12 cellular contexts compared by ENCODE assay signal in genomic region chr16:9135797-9136196, GRCh38. TPM values are rescaled to one million over a fixed set of nuclear protein-coding genes. Genes with fewer than 3 reads are reported as not detected.
DNase-seq lines count a peak whose midpoint lies in the region; ATAC-seq and TF ChIP-seq lines count a peak whose summit lies in the region.
"Had no signal": no experiment of that assay in that cellular context is flagged by ENCODE, and none has a peak within 500 bp of the region (broad histone marks: within the 10 kb centered on the region; RNA-seq: fewer than 3 reads in every experiment).

No MANE protein-coding gene starts in this region.

- no peak overlapping the region for H3K4ac ChIP-seq in H9 (ENCODE audit: low read depth, low read length)

- intact Hi-C loops in activated CD4-positive, alpha-beta T cell treated with anti-CD3 and anti-CD28 coated beads for 36 hours (cut with DNase I, micrococcal nuclease), result loop anchor here (10.0 kb wide), 3 partner anchors 461 to 1369 kb away; partner anchors contain the start of genes ABAT (in 1 of the 2) and GRIN2A (in 1 of the 2)
- intact Hi-C loops in spleen (cut with DNase I; ENCODE audit: low total_unique reads), result loop anchor here (10.0 kb wide), 1 partner anchor 1049 kb away; the partner anchor contains the start of gene GRIN2A

- 40% methylated on average over 8 of the region's 8 CpGs for WGBS in SK-N-SH (ENCODE audit: low lambda C conversion rate)
- 10 to 25% (median 19%) methylated on average over 8 of the region's 8 CpGs for WGBS in spleen, 5 donors
- WGBS in H9 (ENCODE audit: extremely low coverage, insufficient read length, low lambda C conversion rate), result no CpG with 5 or more reads among the region's 8 CpGs

- POLR2A ChIA-PET in activated CD4-positive, alpha-beta T cell treated with anti-CD3 and anti-CD28 coated beads for 36 hours (lab: Charles Lee), result no interaction called here
- POLR2A ChIA-PET in SK-N-SH (lab: Yijun Ruan, JAX), result no interaction called here

- peak overlapping the region; percentile 27 to 29 for H3K27ac ChIP-seq in SK-N-SH (ENCODE audit: low read depth in 2 of 2, low read length in 1 of 2)
- H3K27ac ChIP-seq in spleen, result peak overlapping the region in 1 of 8 donors; percentile 2
- H3K27ac ChIP-seq in H9 (ENCODE audit: insufficient read length, low read depth, low read length), result no peak overlapping the region
- H3K27ac ChIP-seq: A549, psoas muscle had no signal

- no peak overlapping the region for H2BK20ac ChIP-seq in H9 (ENCODE audit: low read depth, low read length, poor library complexity, severe bottlenecking)

- no peak overlapping the region for H3K56ac ChIP-seq in H9 (ENCODE audit: insufficient read length, low read depth, low read length)

- H2BK5ac ChIP-seq in H9 (ENCODE audit: insufficient read length, low read length), result no peak overlapping the region

- no peaks in the 10 kb centered on the region for H3K9me3 Mint-ChIP-seq in activated CD4-positive, alpha-beta T cell treated with anti-CD3 and anti-CD28 coated beads for 36 hours (ENCODE audit: low read depth)
- H3K9me3 Mint-ChIP-seq in H9, result peaks cover 2% of the 10 kb centered on the region in 2 experiments; a peak in 2 of 5 replicates

- no peak overlapping the region for H4K8ac ChIP-seq in H9 (replicated peaks; ENCODE audit: insufficient read length, low read depth, low read length)

- TF ChIP-seq CTCF in SK-N-SH (IDR thresholded peaks at IDR 0.05) (no peak), spleen (IDR thresholded peaks at IDR 0.05 in 8 of 11, conservative IDR thresholded peaks at IDR 0.05 in 3 of 11) (no peak), H9 (conservative IDR thresholded peaks at IDR 0.05) (no peak)

- no peaks in the 10 kb centered on the region for H3K9me2 ChIP-seq in SK-N-SH

- DNase-seq in activated CD4-positive, alpha-beta T cell treated with anti-CD3 and anti-CD28 coated beads for 36 hours, result peak; percentile 30
- no peak for DNase-seq in activated CD4-positive, alpha-beta T cell treated with anti-CD3 and anti-CD28 coated beads for 1 hour
- DNase-seq in SK-N-SH (no peak), spleen (peak; percentile 76), OCI-M2 (lab: John Stamatoyannopoulos, UW; ENCODE audit: unreplicated experiment) (no peak), NCI-H524 (lab: John Stamatoyannopoulos, UW) (no peak), H9 (no peak)
- DNase-seq: hippocampal formation, NCI-H2029 treated with DMSO at 0.1 percent for 48 hours had no signal

- H3K79me1 ChIP-seq in H9 (ENCODE audit: insufficient read depth, low read depth, low read length, poor library complexity, severe bottlenecking), result no peaks in the 10 kb centered on the region

- H3K36me3 Mint-ChIP-seq in activated CD4-positive, alpha-beta T cell treated with anti-CD3 and anti-CD28 coated beads for 36 hours (ENCODE audit: low read depth), result peaks cover 1% of the 10 kb centered on the region
- H3K36me3 Mint-ChIP-seq in H9 (ENCODE audit: insufficient read depth in 1 of 3, low read depth in 3 of 3), result peaks cover 2 to 4% (median 3%) of the 10 kb centered on the region in 3 experiments; a peak in 5 of 7 replicates

- TF ChIP-seq EP300 in SK-N-SH (IDR thresholded peaks at IDR 0.05; ENCODE audit: borderline replicate concordance in 1 of 2, low read depth in 1 of 2, low read length in 1 of 2), result no peak; a peak in 1 of 4 replicates

- no peak overlapping the region for H3T11ph ChIP-seq in H9 (ENCODE audit: low read length)

- H4K20me1 ChIP-seq in SK-N-SH (ENCODE audit: insufficient read depth), result peaks cover 19% of the 10 kb centered on the region
- H4K20me1 ChIP-seq in H9 (ENCODE audit: control insufficient read depth, insufficient read depth, insufficient read length), result no peaks in the 10 kb centered on the region

- no peak overlapping the region for H3K27ac Mint-ChIP-seq in activated CD4-positive, alpha-beta T cell treated with anti-CD3 and anti-CD28 coated beads for 36 hours
- peak overlapping the region in 1 of 3 experiments; percentile 56; a peak in 1 of 7 replicates for H3K27ac Mint-ChIP-seq in H9

- no peak for TF ChIP-seq POLR2A in spleen (IDR thresholded peaks at IDR 0.05)

- no peak overlapping the region for H3K4me3 ChIP-seq in SK-N-SH (ENCODE audit: low read depth in 2 of 2, low read length in 1 of 2)
- no peak overlapping the region for H3K4me3 ChIP-seq in spleen
- H3K4me3 ChIP-seq: A549, psoas muscle had no signal

- H3K18ac ChIP-seq in H9 (ENCODE audit: insufficient read length, low read depth, low read length), result no peak overlapping the region

- ATAC-seq in activated CD4-positive, alpha-beta T cell treated with anti-CD3 and anti-CD28 coated beads for 36 hours, result no peak
- ATAC-seq in HG03060 (IDR thresholded peaks at IDR 0.05; ENCODE audit: low read depth, unreplicated experiment), result peak; percentile 64
- ATAC-seq: A549 had no signal

- H2BK12ac ChIP-seq in H9 (ENCODE audit: insufficient read length, low read depth, low read length), result no peak overlapping the region

- no peak overlapping the region for H4K91ac ChIP-seq in H9 (ENCODE audit: insufficient read length, low read depth, low read length)

- no peak overlapping the region for H2BK15ac ChIP-seq in H9 (ENCODE audit: low read depth, low read length)

- H3K4me2 ChIP-seq in SK-N-SH (no peak overlapping the region), H9 (ENCODE audit: insufficient read depth, insufficient read length, low read length) (no peak overlapping the region)
- H3K4me2 ChIP-seq: A549 had no signal

- no peak overlapping the region for H3K23ac ChIP-seq in H9 (ENCODE audit: insufficient read length, low read depth, low read length)

- CTCF ChIA-PET in activated CD4-positive, alpha-beta T cell treated with anti-CD3 and anti-CD28 coated beads for 36 hours (lab: Charles Lee), result interaction anchor here (0.6 to 2.7 kb wide), 6 partner anchors 10 to 261 kb away, joined by 3 to 27 read pairs (median 4); no protein-coding TSS in a partner anchor
- CTCF ChIA-PET in SK-N-SH (lab: Yijun Ruan, JAX), result interaction anchor here (0.7 to 3.3 kb wide), 9 partner anchors 10 to 342 kb away, joined by 3 to 27 read pairs (median 6); no protein-coding TSS in a partner anchor

- no peaks in the 10 kb centered on the region for H3K27me3 Mint-ChIP-seq in activated CD4-positive, alpha-beta T cell treated with anti-CD3 and anti-CD28 coated beads for 36 hours
- peaks cover 13% of the 10 kb centered on the region for H3K27me3 Mint-ChIP-seq in H9 (ENCODE audit: low read depth)

- H3K36me3 ChIP-seq in SK-N-SH (replicated peaks in 1 of 2; ENCODE audit: control insufficient read depth in 1 of 2, insufficient read depth in 2 of 2, low read length in 1 of 2) (peaks cover 0 to 3% of the 10 kb centered on the region in 2 experiments), spleen (no peaks in the 10 kb centered on the region)

- H2AK5ac ChIP-seq in H9 (ENCODE audit: insufficient read length, low read length), result no peak overlapping the region

- H3K9me3 ChIP-seq in SK-N-SH (no peaks in the 10 kb centered on the region), spleen (no peaks in the 10 kb centered on the region), H9 (ENCODE audit: control insufficient read depth, low read depth, low read length) (no peaks in the 10 kb centered on the region)
- H3K9me3 ChIP-seq: A549, psoas muscle had no signal

- H3K4me1 ChIP-seq in SK-N-SH (ENCODE audit: control insufficient read depth in 1 of 2, insufficient read depth in 2 of 2, low read depth in 1 of 2, low read length in 1 of 2) (peaks cover 0 to 10% of the 10 kb centered on the region in 2 experiments; a peak in 2 of 4 replicates), spleen (peaks cover 8 to 50% (median 26%) of the 10 kb centered on the region in 6 donors), H9 (ENCODE audit: insufficient read depth, low read length) (no peaks in the 10 kb centered on the region; the same call in 1 of the 2 replicates)
- H3K4me1 ChIP-seq: psoas muscle had no signal

- no peaks in the 10 kb centered on the region for H3K27me3 ChIP-seq in SK-N-SH (ENCODE audit: insufficient read depth)
- H3K27me3 ChIP-seq in spleen (replicated peaks in 1 of 7), result no peaks in the 10 kb centered on the region
- no peaks in the 10 kb centered on the region for H3K27me3 ChIP-seq in H9 (ENCODE audit: insufficient read depth, low read length)

- no peaks in the 10 kb centered on the region for H3K23me2 ChIP-seq in H9 (ENCODE audit: insufficient read length, low read depth, low read length, poor library complexity, severe bottlenecking)

- H3K14ac ChIP-seq in H9 (ENCODE audit: insufficient read depth, low read length), result no peak overlapping the region

- peaks cover 22% of the 10 kb centered on the region for H3K79me2 ChIP-seq in SK-N-SH (ENCODE audit: insufficient read depth)
- H3K79me2 ChIP-seq in H9 (ENCODE audit: insufficient read depth, low read length), result no peaks in the 10 kb centered on the region

- peaks cover 23% of the 10 kb centered on the region for H3K4me1 Mint-ChIP-seq in activated CD4-positive, alpha-beta T cell treated with anti-CD3 and anti-CD28 coated beads for 36 hours
- peaks cover 11 to 12% of the 10 kb centered on the region in 2 experiments for H3K4me1 Mint-ChIP-seq in H9

- H3K9ac ChIP-seq in SK-N-SH (no peak overlapping the region), H9 (ENCODE audit: extremely low read depth, insufficient read length, low read length) (no peak overlapping the region)

- no peak overlapping the region for H3K4me3 Mint-ChIP-seq in activated CD4-positive, alpha-beta T cell treated with anti-CD3 and anti-CD28 coated beads for 36 hours
- no peak overlapping the region for H3K4me3 Mint-ChIP-seq in H9

- TF ChIP-seq RAD21 in SK-N-SH (IDR thresholded peaks at IDR 0.05; ENCODE audit: low read length), result no peak

- no peak overlapping the region for H2AFZ ChIP-seq in SK-N-SH (ENCODE audit: low read depth)
- H2AFZ ChIP-seq in H9 (ENCODE audit: low read length), result no peak overlapping the region

- no peak overlapping the region for H4K5ac ChIP-seq in H9 (ENCODE audit: insufficient read length, low read depth, low read length)

- H2BK120ac ChIP-seq in H9 (ENCODE audit: low read depth, low read length, poor library complexity, severe bottlenecking), result no peak overlapping the region

- H3F3A ChIP-seq in SK-N-SH (replicated peaks; ENCODE audit: insufficient read depth), result no peaks in the 10 kb centered on the region

RNA-seq across cellular contexts. Expression of gene HAPSTR1, which starts 44.4 kb away (rescaled TPM):
- total RNA-seq in activated CD4-positive, alpha-beta T cell treated with anti-CD3 and anti-CD28 coated beads for 36 hours, result 10 to 100 TPM; 42.4 to 51.4 TPM
- polyA plus RNA-seq in SK-N-SH (2012; rRNA removed) (7.0 and 8.6 TPM in 2 replicates), spleen (10 to 100 TPM in 1 of 3 donors, 1 to 10 TPM in 2; 7.3 to 15.0 (median 8.4) TPM)
- 9.4 and 11.4 TPM in 2 replicates for polyA plus RNA-seq in SK-N-SH (2012; cell fraction: cytosol; rRNA removed)
- polyA plus RNA-seq in SK-N-SH (2012; cell fraction: nucleus; rRNA removed), result 10.2 and 13.8 TPM in 2 replicates
- total RNA-seq in spleen (10 to 100 TPM; 60.0 to 84.1 (median 76.3) TPM), H9 (2021) (80.1 and 85.2 TPM in 2 replicates)

Comparison
In these comparisons a context has a peak if more than half of its experiments do, and no peak if none do; other contexts are left out.
1. DNase-seq: peak in activated CD4-positive, alpha-beta T cell treated with anti-CD3 and anti-CD28 coated beads for 36 hours (single experiment) and spleen (single experiment); none in activated CD4-positive, alpha-beta T cell treated with anti-CD3 and anti-CD28 coated beads for 1 hour (single experiment), SK-N-SH (single experiment), OCI-M2 (single experiment), NCI-H524 (0 of 2) and H9 (single experiment).